ENCODE assay signal across 2 cellular contexts in the genomic region with DNA sequence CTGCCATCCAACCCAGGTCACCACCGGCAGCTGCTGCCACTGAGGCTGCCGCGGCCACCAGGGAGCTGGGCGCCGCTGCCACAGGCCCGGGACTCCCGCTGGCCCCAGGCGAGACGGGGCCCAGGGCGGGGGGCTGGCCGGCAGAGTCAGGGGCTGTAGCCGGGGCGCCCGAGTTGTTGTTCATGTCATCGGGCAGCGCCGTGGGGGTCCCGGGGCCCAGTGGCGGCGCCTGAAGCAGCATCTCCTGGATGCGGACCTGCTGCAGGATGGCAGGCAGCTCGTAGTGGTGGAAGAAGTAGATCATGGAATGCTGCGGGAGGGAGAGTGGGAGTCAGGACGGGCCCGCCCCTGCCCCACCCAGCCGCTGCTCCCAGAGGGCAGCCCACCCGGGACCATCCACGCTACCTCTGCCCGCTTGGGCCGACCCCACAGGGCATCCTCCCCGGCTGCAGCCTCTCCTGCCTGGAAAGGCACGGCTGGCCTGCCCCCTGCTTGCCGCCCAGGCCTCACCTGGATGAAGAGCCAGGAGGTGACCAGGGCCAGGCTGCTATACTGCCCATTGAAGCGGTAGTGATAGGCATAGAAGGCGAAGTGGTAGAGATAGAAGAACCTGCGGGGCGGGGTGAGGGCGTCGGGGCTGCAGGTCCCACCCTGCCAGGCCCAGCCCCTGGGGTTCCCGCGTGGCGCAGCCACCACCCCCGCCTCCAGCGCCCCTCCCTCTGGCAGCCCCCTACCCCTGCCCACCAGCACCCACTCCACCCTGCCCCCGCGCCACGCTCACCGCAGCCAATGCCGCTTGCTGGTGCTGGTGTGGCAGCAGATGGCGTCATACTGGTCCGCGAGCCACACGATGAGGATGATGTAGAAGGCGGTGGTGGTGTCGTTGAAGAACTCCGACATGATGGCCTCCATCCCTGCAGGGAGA.
TF ChIP-seq lines count a peak whose summit lies in the region.

No MANE protein-coding gene starts in this region.

TF ChIP-seq in IMR-90, 13 proteins besides CTCF, POLR2A, EP300 and RAD21:
- no peak for TF ChIP-seq MAFK (IDR thresholded peaks at IDR 0.05; ENCODE audit: low read depth, low read length)
- no peak for TF ChIP-seq RFX5 (IDR thresholded peaks at IDR 0.05; ENCODE audit: low read depth, low read length)
- no peak for TF ChIP-seq CHD1 (IDR thresholded peaks at IDR 0.05; ENCODE audit: low read depth, low read length)
- no peak for TF ChIP-seq BHLHE40 (IDR thresholded peaks at IDR 0.05; ENCODE audit: low read depth, low read length)
- no peak for TF ChIP-seq NFE2L2 (IDR thresholded peaks at IDR 0.05; ENCODE audit: low read depth, low read length)
- TF ChIP-seq, protein P1, sequence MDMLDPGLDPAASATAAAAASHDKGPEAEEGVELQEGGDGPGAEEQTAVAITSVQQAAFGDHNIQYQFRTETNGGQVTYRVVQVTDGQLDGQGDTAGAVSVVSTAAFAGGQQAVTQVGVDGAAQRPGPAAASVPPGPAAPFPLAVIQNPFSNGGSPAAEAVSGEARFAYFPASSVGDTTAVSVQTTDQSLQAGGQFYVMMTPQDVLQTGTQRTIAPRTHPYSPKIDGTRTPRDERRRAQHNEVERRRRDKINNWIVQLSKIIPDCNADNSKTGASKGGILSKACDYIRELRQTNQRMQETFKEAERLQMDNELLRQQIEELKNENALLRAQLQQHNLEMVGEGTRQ (IDR thresholded peaks at IDR 0.05; ENCODE audit: low read depth, low read length), result no peak
- no peak for TF ChIP-seq MAZ (IDR thresholded peaks at IDR 0.05; ENCODE audit: borderline replicate concordance, low read depth, low read length)
- TF ChIP-seq FOS (IDR thresholded peaks at IDR 0.05; ENCODE audit: low read depth, low read length), result no peak
- no peak for TF ChIP-seq SMC3 (IDR thresholded peaks at IDR 0.05; ENCODE audit: low read depth, low read length)
- TF ChIP-seq, protein P2, sequence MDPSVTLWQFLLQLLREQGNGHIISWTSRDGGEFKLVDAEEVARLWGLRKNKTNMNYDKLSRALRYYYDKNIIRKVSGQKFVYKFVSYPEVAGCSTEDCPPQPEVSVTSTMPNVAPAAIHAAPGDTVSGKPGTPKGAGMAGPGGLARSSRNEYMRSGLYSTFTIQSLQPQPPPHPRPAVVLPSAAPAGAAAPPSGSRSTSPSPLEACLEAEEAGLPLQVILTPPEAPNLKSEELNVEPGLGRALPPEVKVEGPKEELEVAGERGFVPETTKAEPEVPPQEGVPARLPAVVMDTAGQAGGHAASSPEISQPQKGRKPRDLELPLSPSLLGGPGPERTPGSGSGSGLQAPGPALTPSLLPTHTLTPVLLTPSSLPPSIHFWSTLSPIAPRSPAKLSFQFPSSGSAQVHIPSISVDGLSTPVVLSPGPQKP (IDR thresholded peaks at IDR 0.05; ENCODE audit: borderline replicate concordance, low read depth, low read length), result no peak
- no peak for TF ChIP-seq CEBPB (IDR thresholded peaks at IDR 0.05; ENCODE audit: low read depth, low read length)
- no peak for TF ChIP-seq RCOR1 (IDR thresholded peaks at IDR 0.05; ENCODE audit: insufficient replicate concordance, low read length)
- TF ChIP-seq MXI1 (IDR thresholded peaks at IDR 0.05; ENCODE audit: borderline replicate concordance, low read depth, low read length), result no peak

TF ChIP-seq in K562, 482 proteins besides CTCF, POLR2A, EP300 and RAD21:
- no peak for TF ChIP-seq MYBL2 (IDR thresholded peaks at IDR 0.05; ENCODE audit: low read depth)
- no peak for TF ChIP-seq MYBL2 (CRISPR knock-in tag; IDR thresholded peaks at IDR 0.05; ENCODE audit: borderline replicate concordance)
- peak; percentile 6 for TF ChIP-seq RBM22 (IDR thresholded peaks at IDR 0.05; ENCODE audit: low read depth, low read length, poor library complexity, severe bottlenecking)
- TF ChIP-seq SRSF9 (IDR thresholded peaks at IDR 0.05; ENCODE audit: borderline replicate concordance, low read depth, low read length), result no peak
- no peak for TF ChIP-seq ZNF41 (CRISPR knock-in tag; conservative IDR thresholded peaks at IDR 0.05)
- no peak for TF ChIP-seq ARID1B (IDR thresholded peaks at IDR 0.05)
- TF ChIP-seq, protein P3, sequence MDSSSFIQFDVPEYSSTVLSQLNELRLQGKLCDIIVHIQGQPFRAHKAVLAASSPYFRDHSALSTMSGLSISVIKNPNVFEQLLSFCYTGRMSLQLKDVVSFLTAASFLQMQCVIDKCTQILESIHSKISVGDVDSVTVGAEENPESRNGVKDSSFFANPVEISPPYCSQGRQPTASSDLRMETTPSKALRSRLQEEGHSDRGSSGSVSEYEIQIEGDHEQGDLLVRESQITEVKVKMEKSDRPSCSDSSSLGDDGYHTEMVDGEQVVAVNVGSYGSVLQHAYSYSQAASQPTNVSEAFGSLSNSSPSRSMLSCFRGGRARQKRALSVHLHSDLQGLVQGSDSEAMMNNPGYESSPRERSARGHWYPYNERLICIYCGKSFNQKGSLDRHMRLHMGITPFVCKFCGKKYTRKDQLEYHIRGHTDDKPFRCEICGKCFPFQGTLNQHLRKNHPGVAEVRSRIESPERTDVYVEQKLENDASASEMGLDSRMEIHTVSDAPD (CRISPR knock-in tag; IDR thresholded peaks at IDR 0.05), result no peak
- no peak for TF ChIP-seq ZNF347 (CRISPR knock-in tag; IDR thresholded peaks at IDR 0.05; ENCODE audit: low read depth)
